In the genomic region with DNA sequence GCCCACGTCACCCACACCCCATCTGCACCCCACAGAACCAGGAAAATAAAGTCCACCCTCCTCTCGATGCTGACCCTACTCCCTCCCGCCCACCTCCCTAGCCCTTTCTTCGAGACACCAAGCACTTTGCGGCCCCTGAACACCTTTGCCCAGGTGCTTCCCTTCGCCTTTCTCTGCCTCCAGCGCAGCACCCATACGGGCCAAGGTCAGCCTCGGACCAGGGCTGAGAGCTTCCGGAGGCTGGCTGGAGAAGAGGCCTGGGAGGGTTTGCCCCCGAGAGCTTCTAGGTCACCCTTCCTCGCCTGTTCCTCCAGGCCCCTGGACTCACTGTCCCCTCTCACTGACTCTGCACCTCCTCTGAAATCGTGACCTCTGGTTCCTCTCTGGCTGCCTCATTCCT, we compare ENCODE assay signal across 1 cellular context.
TF ChIP-seq lines count a peak whose summit lies in the region.

No MANE protein-coding gene starts in this region.

TF ChIP-seq in GM23338, 12 proteins besides CTCF, POLR2A, EP300 and RAD21 (continued from another document):
- TF ChIP-seq, protein P1, sequence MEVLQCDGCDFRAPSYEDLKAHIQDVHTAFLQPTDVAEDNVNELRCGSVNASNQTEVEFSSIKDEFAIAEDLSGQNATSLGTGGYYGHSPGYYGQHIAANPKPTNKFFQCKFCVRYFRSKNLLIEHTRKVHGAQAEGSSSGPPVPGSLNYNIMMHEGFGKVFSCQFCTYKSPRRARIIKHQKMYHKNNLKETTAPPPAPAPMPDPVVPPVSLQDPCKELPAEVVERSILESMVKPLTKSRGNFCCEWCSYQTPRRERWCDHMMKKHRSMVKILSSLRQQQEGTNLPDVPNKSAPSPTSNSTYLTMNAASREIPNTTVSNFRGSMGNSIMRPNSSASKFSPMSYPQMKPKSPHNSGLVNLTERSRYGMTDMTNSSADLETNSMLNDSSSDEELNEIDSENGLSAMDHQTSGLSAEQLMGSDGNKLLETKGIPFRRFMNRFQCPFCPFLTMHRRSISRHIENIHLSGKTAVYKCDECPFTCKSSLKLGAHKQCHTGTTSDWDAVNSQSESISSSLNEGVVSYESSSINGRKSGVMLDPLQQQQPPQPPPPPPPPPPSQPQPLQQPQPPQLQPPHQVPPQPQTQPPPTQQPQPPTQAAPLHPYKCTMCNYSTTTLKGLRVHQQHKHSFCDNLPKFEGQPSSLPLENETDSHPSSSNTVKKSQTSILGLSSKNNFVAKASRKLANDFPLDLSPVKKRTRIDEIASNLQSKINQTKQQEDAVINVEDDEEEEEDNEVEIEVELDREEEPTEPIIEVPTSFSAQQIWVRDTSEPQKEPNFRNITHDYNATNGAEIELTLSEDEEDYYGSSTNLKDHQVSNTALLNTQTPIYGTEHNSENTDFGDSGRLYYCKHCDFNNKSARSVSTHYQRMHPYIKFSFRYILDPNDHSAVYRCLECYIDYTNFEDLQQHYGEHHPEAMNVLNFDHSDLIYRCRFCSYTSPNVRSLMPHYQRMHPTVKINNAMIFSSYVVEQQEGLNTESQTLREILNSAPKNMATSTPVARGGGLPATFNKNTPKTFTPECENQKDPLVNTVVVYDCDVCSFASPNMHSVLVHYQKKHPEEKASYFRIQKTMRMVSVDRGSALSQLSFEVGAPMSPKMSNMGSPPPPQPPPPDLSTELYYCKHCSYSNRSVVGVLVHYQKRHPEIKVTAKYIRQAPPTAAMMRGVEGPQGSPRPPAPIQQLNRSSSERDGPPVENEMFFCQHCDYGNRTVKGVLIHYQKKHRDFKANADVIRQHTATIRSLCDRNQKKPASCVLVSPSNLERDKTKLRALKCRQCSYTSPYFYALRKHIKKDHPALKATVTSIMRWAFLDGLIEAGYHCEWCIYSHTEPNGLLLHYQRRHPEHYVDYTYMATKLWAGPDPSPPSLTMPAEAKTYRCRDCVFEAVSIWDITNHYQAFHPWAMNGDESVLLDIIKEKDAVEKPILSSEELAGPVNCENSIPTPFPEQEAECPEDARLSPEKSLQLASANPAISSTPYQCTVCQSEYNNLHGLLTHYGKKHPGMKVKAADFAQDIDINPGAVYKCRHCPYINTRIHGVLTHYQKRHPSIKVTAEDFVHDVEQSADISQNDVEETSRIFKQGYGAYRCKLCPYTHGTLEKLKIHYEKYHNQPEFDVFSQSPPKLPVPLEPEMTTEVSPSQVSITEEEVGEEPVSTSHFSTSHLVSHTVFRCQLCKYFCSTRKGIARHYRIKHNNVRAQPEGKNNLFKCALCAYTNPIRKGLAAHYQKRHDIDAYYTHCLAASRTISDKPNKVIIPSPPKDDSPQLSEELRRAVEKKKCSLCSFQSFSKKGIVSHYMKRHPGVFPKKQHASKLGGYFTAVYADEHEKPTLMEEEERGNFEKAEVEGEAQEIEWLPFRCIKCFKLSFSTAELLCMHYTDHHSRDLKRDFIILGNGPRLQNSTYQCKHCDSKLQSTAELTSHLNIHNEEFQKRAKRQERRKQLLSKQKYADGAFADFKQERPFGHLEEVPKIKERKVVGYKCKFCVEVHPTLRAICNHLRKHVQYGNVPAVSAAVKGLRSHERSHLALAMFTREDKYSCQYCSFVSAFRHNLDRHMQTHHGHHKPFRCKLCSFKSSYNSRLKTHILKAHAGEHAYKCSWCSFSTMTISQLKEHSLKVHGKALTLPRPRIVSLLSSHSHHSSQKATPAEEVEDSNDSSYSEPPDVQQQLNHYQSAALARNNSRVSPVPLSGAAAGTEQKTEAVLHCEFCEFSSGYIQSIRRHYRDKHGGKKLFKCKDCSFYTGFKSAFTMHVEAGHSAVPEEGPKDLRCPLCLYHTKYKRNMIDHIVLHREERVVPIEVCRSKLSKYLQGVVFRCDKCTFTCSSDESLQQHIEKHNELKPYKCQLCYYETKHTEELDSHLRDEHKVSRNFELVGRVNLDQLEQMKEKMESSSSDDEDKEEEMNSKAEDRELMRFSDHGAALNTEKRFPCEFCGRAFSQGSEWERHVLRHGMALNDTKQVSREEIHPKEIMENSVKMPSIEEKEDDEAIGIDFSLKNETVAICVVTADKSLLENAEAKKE (CRISPR knock-in tag; IDR thresholded peaks at IDR 0.05): no peak
- TF ChIP-seq CREB1 (CRISPR knock-in tag; IDR thresholded peaks at IDR 0.05; ENCODE audit: low read depth) (no peak), EZH2phosphoT487 (IDR thresholded peaks at IDR 0.05; ENCODE audit: unreplicated experiment) (no peak), STAT1 (IDR thresholded peaks at IDR 0.05; ENCODE audit: unreplicated experiment) (no peak), ZNF114 (CRISPR knock-in tag; IDR thresholded peaks at IDR 0.05) (no peak)
